Comparison of ENCODE assay signal across 1 cellular context in genomic region chr15:81095690-81096365, GRCh38.
TF ChIP-seq lines count a peak whose summit lies in the region.

No MANE protein-coding gene starts in this region.

TF ChIP-seq in K562, 482 proteins besides CTCF, POLR2A, EP300 and RAD21 (continued from another document):
- no peak for TF ChIP-seq CEBPZ (IDR thresholded peaks at IDR 0.05; ENCODE audit: borderline replicate concordance, low read depth, low read length)
- TF ChIP-seq NFATC3 (IDR thresholded peaks at IDR 0.05), result no peak
- TF ChIP-seq FOSL1 (tag; conservative IDR thresholded peaks at IDR 0.05), result no peak
- no peak for TF ChIP-seq RHOXF2B (CRISPR knock-in tag; conservative IDR thresholded peaks at IDR 0.05)
- TF ChIP-seq TOE1 (IDR thresholded peaks at IDR 0.05; ENCODE audit: borderline replicate concordance), result no peak
- no peak for TF ChIP-seq TOE1 (CRISPR knock-in tag; IDR thresholded peaks at IDR 0.05; ENCODE audit: borderline replicate concordance, low read depth)
- TF ChIP-seq, protein P1, sequence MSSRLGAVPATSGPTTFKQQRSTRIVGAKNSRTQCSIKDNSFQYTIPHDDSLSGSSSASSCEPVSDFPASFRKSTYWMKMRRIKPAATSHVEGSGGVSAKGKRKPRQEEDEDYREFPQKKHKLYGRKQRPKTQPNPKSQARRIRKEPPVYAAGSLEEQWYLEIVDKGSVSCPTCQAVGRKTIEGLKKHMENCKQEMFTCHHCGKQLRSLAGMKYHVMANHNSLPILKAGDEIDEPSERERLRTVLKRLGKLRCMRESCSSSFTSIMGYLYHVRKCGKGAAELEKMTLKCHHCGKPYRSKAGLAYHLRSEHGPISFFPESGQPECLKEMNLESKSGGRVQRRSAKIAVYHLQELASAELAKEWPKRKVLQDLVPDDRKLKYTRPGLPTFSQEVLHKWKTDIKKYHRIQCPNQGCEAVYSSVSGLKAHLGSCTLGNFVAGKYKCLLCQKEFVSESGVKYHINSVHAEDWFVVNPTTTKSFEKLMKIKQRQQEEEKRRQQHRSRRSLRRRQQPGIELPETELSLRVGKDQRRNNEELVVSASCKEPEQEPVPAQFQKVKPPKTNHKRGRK (tag; IDR thresholded peaks at IDR 0.05), result no peak
- peak; percentile 42; the same call in 1 of the 2 replicates for TF ChIP-seq BCOR (IDR thresholded peaks at IDR 0.05)
- peak; percentile 90 for TF ChIP-seq NCOR1 (IDR thresholded peaks at IDR 0.05)
- TF ChIP-seq E2F6 (IDR thresholded peaks at IDR 0.05; ENCODE audit: borderline replicate concordance in 1 of 2, extremely low read depth in 1 of 2, insufficient read depth in 1 of 2, insufficient read length in 1 of 2, low read depth in 1 of 2, low read length in 1 of 2, poor library complexity in 1 of 2, severe bottlenecking in 1 of 2), result peak in 1 of 2 experiments; percentile 24
- no peak for TF ChIP-seq RBM15 (IDR thresholded peaks at IDR 0.05; ENCODE audit: insufficient read depth, low read length)
- no peak for TF ChIP-seq MIER1 (IDR thresholded peaks at IDR 0.05; ENCODE audit: low read depth)
- TF ChIP-seq NFE2 (IDR thresholded peaks at IDR 0.05; ENCODE audit: low read depth), result peak; percentile 39; the same call in 1 of the 2 replicates
- TF ChIP-seq ZMIZ1 (IDR thresholded peaks at IDR 0.05; ENCODE audit: low read depth in 2 of 2, low read length in 2 of 2), result peak in 1 of 2 experiments; percentile 45; a peak in 1 of 4 replicates
- no peak for TF ChIP-seq ZNF143 (CRISPR knock-in tag; IDR thresholded peaks at IDR 0.05)
- peak in 1 of 2 experiments; percentile 62; a peak in 1 of 4 replicates for TF ChIP-seq ETV6 (IDR thresholded peaks at IDR 0.05; ENCODE audit: borderline replicate concordance in 1 of 2, low read depth in 2 of 2, low read length in 1 of 2)
- TF ChIP-seq ETV6 (CRISPR knock-in tag; IDR thresholded peaks at IDR 0.05; ENCODE audit: borderline replicate concordance), result no peak
- TF ChIP-seq ZBTB2 (IDR thresholded peaks at IDR 0.05), result peak; percentile 49; the same call in 1 of the 2 replicates
- TF ChIP-seq, protein P2, sequence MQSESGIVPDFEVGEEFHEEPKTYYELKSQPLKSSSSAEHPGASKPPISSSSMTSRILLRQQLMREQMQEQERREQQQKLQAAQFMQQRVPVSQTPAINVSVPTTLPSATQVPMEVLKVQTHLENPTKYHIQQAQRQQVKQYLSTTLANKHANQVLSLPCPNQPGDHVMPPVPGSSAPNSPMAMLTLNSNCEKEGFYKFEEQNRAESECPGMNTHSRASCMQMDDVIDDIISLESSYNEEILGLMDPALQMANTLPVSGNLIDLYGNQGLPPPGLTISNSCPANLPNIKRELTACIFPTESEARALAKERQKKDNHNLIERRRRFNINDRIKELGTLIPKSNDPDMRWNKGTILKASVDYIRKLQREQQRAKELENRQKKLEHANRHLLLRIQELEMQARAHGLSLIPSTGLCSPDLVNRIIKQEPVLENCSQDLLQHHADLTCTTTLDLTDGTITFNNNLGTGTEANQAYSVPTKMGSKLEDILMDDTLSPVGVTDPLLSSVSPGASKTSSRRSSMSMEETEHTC (IDR thresholded peaks at IDR 0.05), result peak; percentile 48; the same call in 1 of the 2 replicates
- peak; percentile 45; the same call in 1 of the 2 replicates for TF ChIP-seq ESRRA (IDR thresholded peaks at IDR 0.05; ENCODE audit: borderline replicate concordance, low read depth)
- no peak for TF ChIP-seq ZNF830 (CRISPR knock-in tag; IDR thresholded peaks at IDR 0.05)
- no peak for TF ChIP-seq NUFIP1 (IDR thresholded peaks at IDR 0.05; ENCODE audit: partially characterized antibody)
- TF ChIP-seq, protein P3, sequence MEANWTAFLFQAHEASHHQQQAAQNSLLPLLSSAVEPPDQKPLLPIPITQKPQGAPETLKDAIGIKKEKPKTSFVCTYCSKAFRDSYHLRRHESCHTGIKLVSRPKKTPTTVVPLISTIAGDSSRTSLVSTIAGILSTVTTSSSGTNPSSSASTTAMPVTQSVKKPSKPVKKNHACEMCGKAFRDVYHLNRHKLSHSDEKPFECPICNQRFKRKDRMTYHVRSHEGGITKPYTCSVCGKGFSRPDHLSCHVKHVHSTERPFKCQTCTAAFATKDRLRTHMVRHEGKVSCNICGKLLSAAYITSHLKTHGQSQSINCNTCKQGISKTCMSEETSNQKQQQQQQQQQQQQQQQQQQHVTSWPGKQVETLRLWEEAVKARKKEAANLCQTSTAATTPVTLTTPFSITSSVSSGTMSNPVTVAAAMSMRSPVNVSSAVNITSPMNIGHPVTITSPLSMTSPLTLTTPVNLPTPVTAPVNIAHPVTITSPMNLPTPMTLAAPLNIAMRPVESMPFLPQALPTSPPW (CRISPR knock-in tag; IDR thresholded peaks at IDR 0.05), result peak; percentile 74
- no peak for TF ChIP-seq ZNF644 (tag; IDR thresholded peaks at IDR 0.05; ENCODE audit: low read depth)
- TF ChIP-seq ZNF57 (CRISPR knock-in tag; IDR thresholded peaks at IDR 0.05), result no peak
- peak; percentile 63; the same call in 1 of the 2 replicates for TF ChIP-seq NCOA1 (IDR thresholded peaks at IDR 0.05; ENCODE audit: low read depth)
- no peak for TF ChIP-seq PKNOX1 (IDR thresholded peaks at IDR 0.05)
- TF ChIP-seq MLLT1 (IDR thresholded peaks at IDR 0.05), result 0 out of 4 replicates have a peak, but pooled peaks of 1 of the 2 experiments have one; percentile 38
- TF ChIP-seq TRIM24 (IDR thresholded peaks at IDR 0.05), result peak; percentile 34 to 47; a peak in 2 of 4 replicates
- peak; percentile 50 for TF ChIP-seq L3MBTL2 (IDR thresholded peaks at IDR 0.05)
- peak in 1 of 2 experiments; percentile 73; a peak in 2 of 4 replicates for TF ChIP-seq HDAC1 (IDR thresholded peaks at IDR 0.05)
- peak; percentile 96 for TF ChIP-seq CBFA2T3 (IDR thresholded peaks at IDR 0.05)
- TF ChIP-seq NFIC (IDR thresholded peaks at IDR 0.05), result peak; percentile 77
- TF ChIP-seq ZNF347 (CRISPR knock-in tag; IDR thresholded peaks at IDR 0.05; ENCODE audit: low read depth), result no peak
- peak; percentile 53; the same call in 1 of the 2 replicates for TF ChIP-seq MBD2 (IDR thresholded peaks at IDR 0.05; ENCODE audit: borderline replicate concordance, low read depth)
- peak; percentile 59; the same call in 1 of the 2 replicates for TF ChIP-seq ZNF175 (CRISPR knock-in tag; IDR thresholded peaks at IDR 0.05; ENCODE audit: low read depth)
- TF ChIP-seq, protein P4, sequence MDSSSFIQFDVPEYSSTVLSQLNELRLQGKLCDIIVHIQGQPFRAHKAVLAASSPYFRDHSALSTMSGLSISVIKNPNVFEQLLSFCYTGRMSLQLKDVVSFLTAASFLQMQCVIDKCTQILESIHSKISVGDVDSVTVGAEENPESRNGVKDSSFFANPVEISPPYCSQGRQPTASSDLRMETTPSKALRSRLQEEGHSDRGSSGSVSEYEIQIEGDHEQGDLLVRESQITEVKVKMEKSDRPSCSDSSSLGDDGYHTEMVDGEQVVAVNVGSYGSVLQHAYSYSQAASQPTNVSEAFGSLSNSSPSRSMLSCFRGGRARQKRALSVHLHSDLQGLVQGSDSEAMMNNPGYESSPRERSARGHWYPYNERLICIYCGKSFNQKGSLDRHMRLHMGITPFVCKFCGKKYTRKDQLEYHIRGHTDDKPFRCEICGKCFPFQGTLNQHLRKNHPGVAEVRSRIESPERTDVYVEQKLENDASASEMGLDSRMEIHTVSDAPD (CRISPR knock-in tag; IDR thresholded peaks at IDR 0.05), result no peak
- no peak for TF ChIP-seq ARID3B (CRISPR knock-in tag; IDR thresholded peaks at IDR 0.05; ENCODE audit: borderline replicate concordance)
- peak; percentile 59; the same call in 1 of the 2 replicates for TF ChIP-seq MEF2A (IDR thresholded peaks at IDR 0.05; ENCODE audit: control insufficient read depth, low read depth, low read length)
- TF ChIP-seq ZNF668 (CRISPR knock-in tag; IDR thresholded peaks at IDR 0.05), result no peak
- peak; percentile 92 for TF ChIP-seq CBFA2T2 (conservative IDR thresholded peaks at IDR 0.05)
- no peak for TF ChIP-seq BRD9 (IDR thresholded peaks at IDR 0.05; ENCODE audit: low read depth, partially characterized antibody)
TF ChIP-seq in K562: peak in this region for 60.
